ENCODE assay signal across 24 cellular contexts in the genomic region with DNA sequence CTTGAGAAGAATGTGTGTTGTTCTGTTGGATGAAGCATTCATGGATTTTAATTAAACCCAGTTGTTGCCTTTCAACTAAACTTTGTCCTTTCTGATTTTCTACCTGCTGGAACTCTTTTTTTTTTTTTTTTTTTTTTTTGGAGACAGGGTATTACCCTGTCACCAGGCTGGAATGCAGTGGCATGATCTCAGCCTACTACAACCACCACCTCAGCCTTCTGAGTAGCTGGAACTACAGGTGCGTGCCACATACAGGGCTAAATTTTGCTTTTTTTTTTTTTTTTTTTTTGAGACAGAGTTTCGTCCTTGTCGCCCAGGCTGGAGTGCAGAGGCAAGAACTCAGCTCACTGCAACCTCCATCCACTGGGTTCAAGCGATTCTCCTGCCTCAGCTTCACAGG.
"Had no signal": no experiment of that assay in that cellular context is flagged by ENCODE, and none has a peak within 500 bp of the region (broad histone marks: within the 10 kb centered on the region; RNA-seq: fewer than 3 reads in every experiment).

No MANE protein-coding gene starts in this region.

- H3K4me3 ChIP-seq: cardiac muscle cell had no signal

- ATAC-seq: activated T-cell treated with anti-CD3 and anti-CD28 coated beads, Interleukin-2, amount 50 U/mL, for 4 hours; T-helper 17 cell; WTC11 had no signal

- H3K27me3 ChIP-seq: brain microvascular endothelial cell, cardiac muscle cell had no signal

- H3K27ac ChIP-seq: brain microvascular endothelial cell, cardiac muscle cell had no signal

- DNase-seq: activated CD4-positive, alpha-beta T cell treated with anti-CD3 and anti-CD28 coated beads for 1 hour; activated CD4-positive, alpha-beta T cell treated with anti-CD3 and anti-CD28 coated beads, Interleukin-2, amount 10 ng/mL, durations not matched to agents 24 days and 14 days; activated CD4-positive, alpha-beta T cell treated with anti-CD3 and anti-CD28 coated beads, Interleukin-2, amount 50 U/mL, for 48 hours; activated CD8-positive, alpha-beta memory T cell treated with anti-CD3 and anti-CD28 coated beads for 24 hours; activated effector memory CD4-positive, alpha-beta T cell treated with anti-CD3 and anti-CD28 coated beads, Interleukin-2, amount 50 U/mL, for 16 hours; activated naive CD4-positive, alpha-beta T cell treated with anti-CD3 and anti-CD28 coated beads for 36 hours; activated naive CD8-positive, alpha-beta T cell treated with anti-CD3 and anti-CD28 coated beads for 36 hours; activated T-cell treated with anti-CD3 and anti-CD28 coated beads, Interleukin-2, amount 50 U/mL, for 4 hours; brain microvascular endothelial cell; Karpas-422; NCI-H1105 treated with DMSO at 0.1 percent for 48 hours; NCI-H1436 treated with DMSO at 0.1 percent for 48 hours; NCI-H187; NCI-H2081; NCI-H2171; NCI-H2227 treated with DMSO at 0.1 percent for 48 hours; NCI-H446 treated with DMSO at 0.1 percent for 48 hours; NCI-H524 treated with DMSO at 0.1 percent for 48 hours; NCI-H748 treated with DMSO at 0.1 percent for 48 hours; SIG-M5; T-helper 17 cell; T-helper 9 cell had no signal
